In genomic region chr17:28949185-28950016, GRCh38 we compare ENCODE assay signal across 8 cellular contexts. TPM values are rescaled to one million over a fixed set of nuclear protein-coding genes. Genes with fewer than 3 reads are reported as not detected.
DNase-seq lines count a peak whose midpoint lies in the region; ATAC-seq, FAIRE-seq and TF ChIP-seq lines count a peak whose summit lies in the region.

No MANE protein-coding gene starts in this region.

- H3K27ac Mint-ChIP-seq in activated CD8-positive, alpha-beta T cell treated with anti-CD3 and anti-CD28 coated beads for 36 hours = peak overlapping the region; percentile 97

- H3K27me3 ChIP-seq in H1 (replicated peaks in 1 of 4; ENCODE audit: control insufficient read depth in 3 of 4, extremely low read depth in 1 of 4, insufficient read depth in 3 of 4, low read length in 3 of 4) = no peaks in the 10 kb centered on the region
- no peaks in the 10 kb centered on the region for H3K27me3 ChIP-seq in mesendoderm (ENCODE audit: insufficient read depth, low read length, poor library complexity)

- CTCF ChIA-PET in activated CD8-positive, alpha-beta T cell treated with anti-CD3 and anti-CD28 coated beads for 36 hours (lab: Charles Lee) = interaction anchor here (0.7 to 8.2 kb wide), 16 partner anchors 9 to 305 kb away, joined by 3 to 87 read pairs (median 5); partner anchors contain the start of genes DHRS13, FLOT2, NEK8 and TLCD1
- CTCF ChIA-PET in H1 (lab: Charles Lee; ENCODE audit: partially characterized antibody) = interaction anchor here (0.8 to 2.9 kb wide), 16 partner anchors 9 to 199 kb away, joined by 3 to 10 read pairs (median 4); partner anchors contain the start of gene DHRS13

- H4K91ac ChIP-seq in H1 (replicated peaks; ENCODE audit: insufficient read length, low read length) = peak overlapping the region; percentile 79

- no peak overlapping the region for H3K4ac ChIP-seq in H1 (replicated peaks; ENCODE audit: insufficient read length, low read depth, low read length)
- peak overlapping the region; percentile 25 for H3K4ac ChIP-seq in mesendoderm (ENCODE audit: low read depth, low read length)

- H2BK5ac ChIP-seq in H1 (ENCODE audit: low read depth, low read length) (peak overlapping the region; percentile 93), mesendoderm (ENCODE audit: low read length) (peak overlapping the region; percentile 68)

- peaks cover 0 to 15% (median under 1%) of the 10 kb centered on the region in 4 experiments; a peak in 3 of 8 replicates for H3K36me3 ChIP-seq in H1 (ENCODE audit: control insufficient read depth in 2 of 4, insufficient read depth in 4 of 4, low read length in 3 of 4)
- H3K36me3 ChIP-seq in mesendoderm (ENCODE audit: control insufficient read depth, insufficient read depth, low read length) = no peaks in the 10 kb centered on the region

- H3K27ac ChIP-seq in H1 (ENCODE audit: low read depth, low read length) = peak overlapping the region; percentile 76
- peak overlapping the region; percentile 94 for H3K27ac ChIP-seq in mesendoderm (ENCODE audit: low read depth, low read length)

- H2AK5ac ChIP-seq in H1 (ENCODE audit: low read depth, low read length) = no peak overlapping the region; the same call in 1 of the 2 replicates
- H2AK5ac ChIP-seq in mesendoderm (ENCODE audit: low read length) = no peak overlapping the region

- no peak for TF ChIP-seq CTCF in activated CD8-positive, alpha-beta T cell treated with anti-CD3 and anti-CD28 coated beads for 36 hours (IDR thresholded peaks at IDR 0.05)
- TF ChIP-seq CTCF in H1 (IDR thresholded peaks at IDR 0.05; ENCODE audit: control extremely low read depth in 1 of 3, insufficient read depth in 1 of 3, low read depth in 1 of 3, low read length in 3 of 3) = no peak

- TF ChIP-seq POLR2A in GM18505 (IDR thresholded peaks at IDR 0.05; ENCODE audit: borderline replicate concordance, extremely low read depth, insufficient read depth, insufficient read length) (peak; percentile 60), H1 (IDR thresholded peaks at IDR 0.05; ENCODE audit: control extremely low read depth in 1 of 2, low read depth in 2 of 2, low read length in 2 of 2) (no peak; a peak in 1 of 3 replicates)

- H3K18ac ChIP-seq in H1 (ENCODE audit: extremely low read depth, low read length) (peak overlapping the region; percentile 75), mesendoderm (ENCODE audit: low read length) (peak overlapping the region; percentile 96)

- H3K36me3 Mint-ChIP-seq in activated CD8-positive, alpha-beta T cell treated with anti-CD3 and anti-CD28 coated beads for 36 hours (ENCODE audit: low read depth) = peaks cover 45% of the 10 kb centered on the region

- H4K20me1 ChIP-seq in H1 (replicated peaks in 1 of 2; ENCODE audit: control insufficient read depth in 1 of 2, insufficient read depth in 2 of 2, low read length in 2 of 2) = peaks cover 6 to 10% of the 10 kb centered on the region in 2 experiments

- 3% methylated on average over 58 of the region's 61 CpGs; no CpG with 5 or more reads in 1 of the 2 experiments for whole genome bisulfite sequencing in H1 (ENCODE audit: extremely low coverage in 1 of 2, insufficient coverage in 1 of 2, insufficient read length in 1 of 2, insufficient replicate concordance in 2 of 2, low coverage in 1 of 2, low lambda C conversion rate in 2 of 2, missing lambda C conversion rate in 1 of 2), 2 experiments
- WGBS in mesendoderm (ENCODE audit: extremely low coverage, insufficient coverage, low lambda C conversion rate) = no CpG with 5 or more reads among the region's 61 CpGs

- H3K9me3 Mint-ChIP-seq in activated CD8-positive, alpha-beta T cell treated with anti-CD3 and anti-CD28 coated beads for 36 hours = no peaks in the 10 kb centered on the region

- H3K9ac ChIP-seq in H1 (replicated peaks in 1 of 4; ENCODE audit: extremely low read depth in 1 of 4, low read depth in 3 of 4, low read length in 3 of 4) (peak overlapping the region; percentile 62 to 85 (median 82)), mesendoderm (ENCODE audit: low read length) (peak overlapping the region; percentile 96)

- peaks cover 40% of the 10 kb centered on the region for H3K4me1 Mint-ChIP-seq in activated CD8-positive, alpha-beta T cell treated with anti-CD3 and anti-CD28 coated beads for 36 hours (ENCODE audit: low read depth)

- H3K23me2 ChIP-seq in H1 (ENCODE audit: low read depth, low read length) = peaks cover 9% of the 10 kb centered on the region

- no peak overlapping the region for H3K23ac ChIP-seq in H1 (ENCODE audit: insufficient read length)
- H3K23ac ChIP-seq in mesendoderm (ENCODE audit: low read length) = peak overlapping the region; percentile 1

- H3K4me1 ChIP-seq in H1 (replicated peaks in 1 of 4; ENCODE audit: control insufficient read depth in 3 of 4, insufficient read depth in 4 of 4, low read length in 3 of 4) (peaks cover 8 to 18% (median 9%) of the 10 kb centered on the region in 4 experiments; a peak in 5 of 7 replicates), mesendoderm (ENCODE audit: control insufficient read depth, low read depth, low read length) (peaks cover 2% of the 10 kb centered on the region)

- H2BK120ac ChIP-seq in H1 (replicated peaks; ENCODE audit: low read depth, low read length) (no peak overlapping the region), mesendoderm (ENCODE audit: low read depth, low read length) (no peak overlapping the region)

- H3K9me3 ChIP-seq in H1 (ENCODE audit: insufficient read depth in 2 of 2, low read depth in 1 of 2, low read length in 1 of 2) = no peaks in the 10 kb centered on the region

- POLR2A ChIA-PET in activated CD8-positive, alpha-beta T cell treated with anti-CD3 and anti-CD28 coated beads for 36 hours (lab: Charles Lee) = interaction anchor here (0.6 to 6.4 kb wide), 23 partner anchors 9 to 228 kb away, joined by 3 to 46 read pairs (median 4); partner anchors contain the start of genes FAM222B, NEK8, RPL23A and TLCD1
- POLR2A ChIA-PET in H1 (lab: Charles Lee; ENCODE audit: partially characterized antibody) = interaction anchor here (0.6 to 6.3 kb wide), 30 partner anchors 9 to 238 kb away, joined by 3 to 73 read pairs (median 6); partner anchors contain the start of genes DHRS13, FLOT2, NEK8 and PROCA1

- intact Hi-C loops in activated CD8-positive, alpha-beta T cell treated with anti-CD3 and anti-CD28 coated beads for 36 hours (cut with micrococcal nuclease) = loop anchor here (2.0 to 5.0 kb wide), 2 partner anchors 47 to 223 kb away; partner anchors contain the start of genes DHRS13 and TLCD1

- H2BK15ac ChIP-seq in H1 (ENCODE audit: low read length) (no peak overlapping the region; the same call in 1 of the 2 replicates), mesendoderm (replicated peaks; ENCODE audit: low read depth) (no peak overlapping the region)

- no peak overlapping the region for H2AFZ ChIP-seq in H1 (ENCODE audit: low read length)

- no peak for FAIRE-seq in H1 (lab: Jason Lieb, UNC)

- DNase-seq in NCI-H510A (lab: John Stamatoyannopoulos, UW) (peak; percentile 33), H1 (ENCODE audit: low read depth in 1 of 2, low spot score in 2 of 2) (peak in 1 of 2 experiments; percentile 83), mesendoderm (peak; percentile 83)
- DNase-seq in activated CD8-positive, alpha-beta T cell treated with anti-CD3 and anti-CD28 coated beads for 36 hours = peak; percentile 85
- DNase-seq in stimulated activated CD8-positive, alpha-beta memory T cell treated with anti-CD3 and anti-CD28 coated beads, Interleukin-15, amount 100 ng/mL, for 1 hour (ENCODE audit: low read depth) = peak; percentile 11

- no peak for ATAC-seq in GM18505 (IDR thresholded peaks at IDR 0.05; ENCODE audit: unreplicated experiment)
- peak; percentile 6 for ATAC-seq in activated CD8-positive, alpha-beta T cell treated with anti-CD3 and anti-CD28 coated beads for 36 hours
- no peak for ATAC-seq in GM21619 (IDR thresholded peaks at IDR 0.05; ENCODE audit: unreplicated experiment)
- ATAC-seq in GM21526 (IDR thresholded peaks at IDR 0.05; ENCODE audit: low FRiP score, unreplicated experiment) = no peak

- H3K4me3 Mint-ChIP-seq in activated CD8-positive, alpha-beta T cell treated with anti-CD3 and anti-CD28 coated beads for 36 hours = peak overlapping the region; percentile 97

- H3K79me2 ChIP-seq in H1 (ENCODE audit: control insufficient read depth in 1 of 2, insufficient read depth in 2 of 2, low read length in 2 of 2) = peaks cover 47 to 64% of the 10 kb centered on the region in 2 experiments
- peaks cover 65% of the 10 kb centered on the region for H3K79me2 ChIP-seq in mesendoderm (ENCODE audit: control insufficient read depth, insufficient read depth, low read length)

- H3K79me1 ChIP-seq in H1 (ENCODE audit: low read depth, low read length) (no peaks in the 10 kb centered on the region; the same call in none of the 2 replicates), mesendoderm (ENCODE audit: low read length) (peaks cover 1% of the 10 kb centered on the region)

- H4K8ac ChIP-seq in H1 (ENCODE audit: extremely low read depth, insufficient read depth, low read length) (peak overlapping the region; percentile 47), mesendoderm (ENCODE audit: low read depth, low read length) (peak overlapping the region; percentile 78)

- H3K4me2 ChIP-seq in H1 (ENCODE audit: insufficient read depth in 1 of 2, low read depth in 2 of 2, low read length in 2 of 2) (peak overlapping the region; percentile 86 to 89), mesendoderm (ENCODE audit: low read length) (peak overlapping the region; percentile 68)

- TF ChIP-seq EP300 in H1 (IDR thresholded peaks at IDR 0.05; ENCODE audit: borderline replicate concordance in 1 of 2, low read depth in 2 of 2, low read length in 2 of 2) = no peak

- no peaks in the 10 kb centered on the region for H3K27me3 Mint-ChIP-seq in activated CD8-positive, alpha-beta T cell treated with anti-CD3 and anti-CD28 coated beads for 36 hours

- no peak overlapping the region for H3K14ac ChIP-seq in H1 (ENCODE audit: insufficient read length)

- peak overlapping the region; percentile 78 for H4K5ac ChIP-seq in H1 (ENCODE audit: insufficient read length, low read depth, low read length)
- H4K5ac ChIP-seq in mesendoderm (ENCODE audit: low read length) = no peak overlapping the region

- H2BK12ac ChIP-seq in H1 (ENCODE audit: low read depth, low read length) = 0 out of 2 replicates have a peak overlapping the region, but pooled peaks have one; percentile 81

- H2BK20ac ChIP-seq in H1 (ENCODE audit: low read length) = no peak overlapping the region

- peak overlapping the region; percentile 68 to 97 (median 94) for H3K4me3 ChIP-seq in H1 (ENCODE audit: extremely low read depth in 1 of 4, insufficient read depth in 2 of 4, low read depth in 3 of 4, low read length in 4 of 4)
- peak overlapping the region; percentile 91 for H3K4me3 ChIP-seq in mesendoderm (ENCODE audit: low read length)

- H3K56ac ChIP-seq in H1 (replicated peaks; ENCODE audit: insufficient read length, low read depth, low read length) (no peak overlapping the region), mesendoderm (ENCODE audit: low read length) (peak overlapping the region; percentile 97)

- no peak for TF ChIP-seq RAD21 in H1 (IDR thresholded peaks at IDR 0.05 in 1 of 2, conservative IDR thresholded peaks at IDR 0.05 in 1 of 2; ENCODE audit: low read depth in 2 of 2, low read length in 2 of 2)

RNA-seq across cellular contexts. Expression of gene PHF12, which starts 1.9 kb away (rescaled TPM):
- 10 to 100 TPM; 45.7 to 52.6 TPM for total RNA-seq in activated CD8-positive, alpha-beta T cell treated with anti-CD3 and anti-CD28 coated beads for 36 hours
- total RNA-seq in H1 (2021; fragmentation: NEBNext Ultra II Directional; extraction: Animal tissue kit (Norgen Biotek cat#: 25700)) = 57.7 and 65.7 TPM in 2 replicates
- 38.8 and 74.8 TPM in 2 replicates for polyA plus RNA-seq in H1 (2011; rRNA removed)
- 35.5 TPM for polyA plus RNA-seq in H1 (2011; cell fraction: cytosol; rRNA removed)
- 143 TPM for polyA plus RNA-seq in H1 (2011; cell fraction: nucleus; rRNA removed)
- polyA plus RNA-seq in H1 (2012, experiment 1 of 2) = 54.3 to 66.0 TPM (median 57.0 TPM) in 4 replicates
- 18.9 TPM for polyA plus RNA-seq in H1 (2012, experiment 2 of 2)
- polyA plus RNA-seq in H1 (2013, experiment 1 of 2) = 30.5 TPM
- polyA plus RNA-seq in H1 (2013, experiment 2 of 2) = 27.9 TPM
- polyA minus RNA-seq in H1 (2011; rRNA and poly(A)+ RNA removed) = 52.7 and 53.4 TPM in 2 replicates
- polyA minus RNA-seq in H1 (2011; cell fraction: cytosol; rRNA and poly(A)+ RNA removed) = 41.7 TPM
- 69.0 TPM for polyA minus RNA-seq in H1 (2011; cell fraction: nucleus; rRNA and poly(A)+ RNA removed)
- polyA plus RNA-seq in mesendoderm (2013, experiment 1 of 2) = 24.4 TPM
- 25.2 TPM for polyA plus RNA-seq in mesendoderm (2013, experiment 2 of 2)

RNA-seq across cellular contexts. Expression of gene DHRS13, which starts 46.5 kb away (rescaled TPM):
- total RNA-seq in activated CD8-positive, alpha-beta T cell treated with anti-CD3 and anti-CD28 coated beads for 36 hours = 10 to 100 TPM; 37.3 to 38.2 TPM
- total RNA-seq in H1 (2021; fragmentation: NEBNext Ultra II Directional; extraction: Animal tissue kit (Norgen Biotek cat#: 25700)) = 22.1 and 23.7 TPM in 2 replicates
- 30.0 and 33.9 TPM in 2 replicates for polyA plus RNA-seq in H1 (2011; rRNA removed)
- 31.3 TPM for polyA plus RNA-seq in H1 (2011; cell fraction: cytosol; rRNA removed)
- 26.4 TPM for polyA plus RNA-seq in H1 (2011; cell fraction: nucleus; rRNA removed)
- 9.0 to 18.0 TPM (median 17.3 TPM) in 4 replicates for polyA plus RNA-seq in H1 (2012, experiment 1 of 2)
- polyA plus RNA-seq in H1 (2012, experiment 2 of 2) = 21.1 TPM
- polyA plus RNA-seq in H1 (2013, experiment 1 of 2) = 29.1 TPM
- 30.8 TPM for polyA plus RNA-seq in H1 (2013, experiment 2 of 2)
- 18.9 and 19.8 TPM in 2 replicates for polyA minus RNA-seq in H1 (2011; rRNA and poly(A)+ RNA removed)
- polyA minus RNA-seq in H1 (2011; cell fraction: cytosol; rRNA and poly(A)+ RNA removed) = 12.2 TPM
- 14.2 TPM for polyA minus RNA-seq in H1 (2011; cell fraction: nucleus; rRNA and poly(A)+ RNA removed)
- polyA plus RNA-seq in mesendoderm (2013, experiment 1 of 2) = 10.9 TPM
- polyA plus RNA-seq in mesendoderm (2013, experiment 2 of 2) = 11.0 TPM

RNA-seq across cellular contexts. Expression of gene FLOT2, which starts 51.9 kb away (rescaled TPM):
- 10 to 100 TPM; 59.7 to 60.1 TPM for total RNA-seq in activated CD8-positive, alpha-beta T cell treated with anti-CD3 and anti-CD28 coated beads for 36 hours
- 116 and 121 TPM in 2 replicates for total RNA-seq in H1 (2021; fragmentation: NEBNext Ultra II Directional; extraction: Animal tissue kit (Norgen Biotek cat#: 25700))
- polyA plus RNA-seq in H1 (2011; rRNA removed) = 189 and 209 TPM in 2 replicates
- 133 TPM for polyA plus RNA-seq in H1 (2011; cell fraction: cytosol; rRNA removed)
- 102 TPM for polyA plus RNA-seq in H1 (2011; cell fraction: nucleus; rRNA removed)
- 101 to 164 TPM (median 143 TPM) in 4 replicates for polyA plus RNA-seq in H1 (2012, experiment 1 of 2)
- 179 TPM for polyA plus RNA-seq in H1 (2012, experiment 2 of 2)
- polyA plus RNA-seq in H1 (2013, experiment 1 of 2) = 85.5 TPM
- 66.9 TPM for polyA plus RNA-seq in H1 (2013, experiment 2 of 2)
- 128 and 140 TPM in 2 replicates for polyA minus RNA-seq in H1 (2011; rRNA and poly(A)+ RNA removed)
- polyA minus RNA-seq in H1 (2011; cell fraction: cytosol; rRNA and poly(A)+ RNA removed) = 88.1 TPM
- 31.3 TPM for polyA minus RNA-seq in H1 (2011; cell fraction: nucleus; rRNA and poly(A)+ RNA removed)
- 48.9 TPM for polyA plus RNA-seq in mesendoderm (2013, experiment 1 of 2)
- polyA plus RNA-seq in mesendoderm (2013, experiment 2 of 2) = 54.5 TPM

RNA-seq across cellular contexts. Expression of gene SEZ6, which starts 56.4 kb away (rescaled TPM):
- total RNA-seq in activated CD8-positive, alpha-beta T cell treated with anti-CD3 and anti-CD28 coated beads for 36 hours = not detected
- total RNA-seq in H1 (2021; fragmentation: NEBNext Ultra II Directional; extraction: Animal tissue kit (Norgen Biotek cat#: 25700)) = 6.9 and 7.8 TPM in 2 replicates
- polyA plus RNA-seq in H1 (2011; rRNA removed) = 8.5 and 16.1 TPM in 2 replicates
- 4.8 TPM for polyA plus RNA-seq in H1 (2011; cell fraction: cytosol; rRNA removed)
- polyA plus RNA-seq in H1 (2011; cell fraction: nucleus; rRNA removed) = 18.6 TPM
- polyA plus RNA-seq in H1 (2012, experiment 1 of 2) = 10.7 to 21.5 TPM (median 18.7 TPM) in 4 replicates
- 19.3 TPM for polyA plus RNA-seq in H1 (2012, experiment 2 of 2)
- 11.1 TPM for polyA plus RNA-seq in H1 (2013, experiment 1 of 2)
- polyA plus RNA-seq in H1 (2013, experiment 2 of 2) = 10.2 TPM
- 5.6 and 13.9 TPM in 2 replicates for polyA minus RNA-seq in H1 (2011; rRNA and poly(A)+ RNA removed)
- polyA minus RNA-seq in H1 (2011; cell fraction: cytosol; rRNA and poly(A)+ RNA removed) = 5.6 TPM
- polyA minus RNA-seq in H1 (2011; cell fraction: nucleus; rRNA and poly(A)+ RNA removed) = 7.6 TPM
- 0.31 TPM for polyA plus RNA-seq in mesendoderm (2013, experiment 1 of 2)
- 0.36 TPM for polyA plus RNA-seq in mesendoderm (2013, experiment 2 of 2)
